ENCODE assay signal across 19 cellular contexts in genomic region chr14:42994001-42994736, GRCh38.
DNase-seq lines count a peak whose midpoint lies in the region; ATAC-seq and TF ChIP-seq lines count a peak whose summit lies in the region.
"Had no signal": no experiment of that assay in that cellular context is flagged by ENCODE, and none has a peak within 500 bp of the region (broad histone marks: within the 10 kb centered on the region; RNA-seq: fewer than 3 reads in every experiment).

No MANE protein-coding gene starts in this region.

- no peak overlapping the region for H3K27ac Mint-ChIP-seq in activated T-helper 17 cell treated with anti-CD3 and anti-CD28 coated beads, Interleukin-2, amount 50 U/mL, for 72 hours
- H3K27ac Mint-ChIP-seq: activated T-helper 2 cell treated with anti-CD3 and anti-CD28 coated beads, Interferon-gamma antibody, Interleukin-2, Interleukin-4, amounts not matched to agents 10 μg/mL and 5 μg/mL and 100 μg/mL, durations not matched to agents 14 hours and 24 hours and 36 hours; neural progenitor cell; WTC11 had no signal

- H3K36me3 Mint-ChIP-seq in activated T-helper 17 cell treated with anti-CD3 and anti-CD28 coated beads, Interleukin-2, amount 50 U/mL, for 72 hours (ENCODE audit: low read depth) = no peaks in the 10 kb centered on the region
- H3K36me3 Mint-ChIP-seq: neural progenitor cell, WTC11 had no signal

- peaks cover under 1% of the 10 kb centered on the region for H3K9me3 Mint-ChIP-seq in activated T-helper 17 cell treated with anti-CD3 and anti-CD28 coated beads, Interleukin-2, amount 50 U/mL, for 72 hours
- H3K9me3 Mint-ChIP-seq: neural progenitor cell had no signal

- no peak overlapping the region for H3K4me3 Mint-ChIP-seq in activated T-helper 17 cell treated with anti-CD3 and anti-CD28 coated beads, Interleukin-2, amount 50 U/mL, for 72 hours
- H3K4me3 Mint-ChIP-seq: neural progenitor cell, WTC11 had no signal

- no peak overlapping the region for H3K4me3 ChIP-seq in cardiac fibroblast (replicated peaks in 1 of 2; ENCODE audit: low read depth in 2 of 2, low read length in 2 of 2)
- H3K4me3 ChIP-seq: HAP-1, neural progenitor cell, suprapubic skin had no signal

- TF ChIP-seq CTCF in cardiac fibroblast (IDR thresholded peaks at IDR 0.05; ENCODE audit: low read depth, low read length) = no peak

- peak; percentile 69 for DNase-seq in ELR (ENCODE audit: low read depth)
- DNase-seq in M059J (ENCODE audit: low read depth) = peak; percentile 61
- peak; percentile 42 to 54 for DNase-seq in cardiac fibroblast (ENCODE audit: low read depth in 2 of 2)
- DNase-seq in kidney glomerular epithelial cell (lab: John Stamatoyannopoulos, UW) = peak; percentile 90
- no peak for DNase-seq in activated CD8-positive, alpha-beta memory T cell treated with anti-CD3 and anti-CD28 coated beads, Interleukin-2, amount 50 U/mL, for 48 hours
- no peak for DNase-seq in stimulated activated naive CD4-positive, alpha-beta T cell (lab: John Stamatoyannopoulos, UW)
- no peak for DNase-seq in NCI-H2107 treated with DMSO at 0.1 percent for 48 hours (lab: John Stamatoyannopoulos, UW; ENCODE audit: unreplicated experiment)
- DNase-seq: amniotic stem cell; kidney; NCI-H2081; NCI-H774; right cardiac atrium; stimulated activated CD4-positive, alpha-beta T cell treated with anti-CD3 and anti-CD28 coated beads, Interleukin-2, amount 100 ng/mL, for 24 hours had no signal

- ATAC-seq in activated T-helper 17 cell treated with anti-CD3 and anti-CD28 coated beads, Interleukin-2, amount 50 U/mL, for 72 hours (replicated peaks) = no peak
- ATAC-seq: right cardiac atrium, WTC11 had no signal

- H3K27me3 Mint-ChIP-seq in activated T-helper 17 cell treated with anti-CD3 and anti-CD28 coated beads, Interleukin-2, amount 50 U/mL, for 72 hours = no peaks in the 10 kb centered on the region

- H3K4me1 Mint-ChIP-seq in activated T-helper 17 cell treated with anti-CD3 and anti-CD28 coated beads, Interleukin-2, amount 50 U/mL, for 72 hours = no peaks in the 10 kb centered on the region
- H3K4me1 Mint-ChIP-seq: neural progenitor cell, WTC11 had no signal

Comparison
In these comparisons a context has a peak if more than half of its experiments do, and no peak if none do; other contexts are left out.
1. DNase-seq: peak in ELR (single experiment), M059J (single experiment), cardiac fibroblast (2 of 2) and kidney glomerular epithelial cell (single experiment); none in activated CD8-positive, alpha-beta memory T cell treated with anti-CD3 and anti-CD28 coated beads, Interleukin-2, amount 50 U/mL, for 48 hours (single experiment), stimulated activated naive CD4-positive, alpha-beta T cell (0 of 6) and NCI-H2107 treated with DMSO at 0.1 percent for 48 hours (single experiment).